Comparison of ENCODE assay signal across 19 cellular contexts in genomic region chr1:114114751-114115104, GRCh38. TPM values are rescaled to one million over a fixed set of nuclear protein-coding genes. Genes with fewer than 3 reads are reported as not detected.
"Had no signal": no experiment of that assay in that cellular context is flagged by ENCODE, and none has a peak within 500 bp of the region (broad histone marks: within the 10 kb centered on the region; RNA-seq: fewer than 3 reads in every experiment).

No MANE protein-coding gene starts in this region.

- H3K9me3 Mint-ChIP-seq: central memory CD8-positive, alpha-beta T cell had no signal

- H3K27ac ChIP-seq: brain microvascular endothelial cell, colonic mucosa, prostate gland, suprapubic skin, transverse colon, uterus had no signal

- FAIRE-seq: endometrium, frontal cortex, TTC549 had no signal

- H3K27me3 ChIP-seq: brain microvascular endothelial cell, colonic mucosa, transverse colon, uterus had no signal

- H3K36me3 ChIP-seq: brain microvascular endothelial cell, colonic mucosa, prostate gland, suprapubic skin, transverse colon, uterus had no signal

- H3K4me1 ChIP-seq: colonic mucosa, prostate gland, transverse colon, uterus had no signal

- ATAC-seq: stimulated activated naive CD8-positive, alpha-beta T cell treated with anti-CD3 and anti-CD28 coated beads, Interleukin-15, Interleukin-2, amounts not matched to agents 100 U/mL and 50 U/mL, for 24 hours had no signal

- DNase-seq: activated CD4-positive, alpha-beta T cell treated with anti-CD3 and anti-CD28 coated beads, Interleukin-2, amount 50 U/mL, for 48 hours; activated naive CD4-positive, alpha-beta T cell treated with Interleukin-2 at 50 U/mL for 16 hours; activated T-cell treated with anti-CD3 and anti-CD28 coated beads for 4 hours; colonic mucosa; islet precursor cell; right cardiac atrium; stimulated activated CD4-positive, alpha-beta T cell treated with anti-CD3 and anti-CD28 coated beads, Interleukin-2, amount 100 ng/mL, for 24 hours; stimulated activated naive CD8-positive, alpha-beta T cell treated with anti-CD3 and anti-CD28 coated beads, Interleukin-15, Interleukin-2, amounts not matched to agents 100 U/mL and 50 U/mL, for 24 hours; transverse colon; uterus had no signal

- H3K4me3 ChIP-seq: colonic mucosa, lung, prostate gland, suprapubic skin, transverse colon, uterus had no signal

- H3K9me3 ChIP-seq: colonic mucosa, prostate gland, suprapubic skin, transverse colon, uterus had no signal

- H3K4me3 Mint-ChIP-seq: central memory CD8-positive, alpha-beta T cell had no signal

RNA-seq across cellular contexts. Expression of gene SYT6, which starts 38.9 kb away (rescaled TPM):
- total RNA-seq: right cardiac atrium; T-helper 2 cell treated with Interferon-gamma antibody and Interleukin-4, amounts not matched to agents 100 ng/mL and 5 ng/mL, for 36 hours had no signal
